In the genomic region with DNA sequence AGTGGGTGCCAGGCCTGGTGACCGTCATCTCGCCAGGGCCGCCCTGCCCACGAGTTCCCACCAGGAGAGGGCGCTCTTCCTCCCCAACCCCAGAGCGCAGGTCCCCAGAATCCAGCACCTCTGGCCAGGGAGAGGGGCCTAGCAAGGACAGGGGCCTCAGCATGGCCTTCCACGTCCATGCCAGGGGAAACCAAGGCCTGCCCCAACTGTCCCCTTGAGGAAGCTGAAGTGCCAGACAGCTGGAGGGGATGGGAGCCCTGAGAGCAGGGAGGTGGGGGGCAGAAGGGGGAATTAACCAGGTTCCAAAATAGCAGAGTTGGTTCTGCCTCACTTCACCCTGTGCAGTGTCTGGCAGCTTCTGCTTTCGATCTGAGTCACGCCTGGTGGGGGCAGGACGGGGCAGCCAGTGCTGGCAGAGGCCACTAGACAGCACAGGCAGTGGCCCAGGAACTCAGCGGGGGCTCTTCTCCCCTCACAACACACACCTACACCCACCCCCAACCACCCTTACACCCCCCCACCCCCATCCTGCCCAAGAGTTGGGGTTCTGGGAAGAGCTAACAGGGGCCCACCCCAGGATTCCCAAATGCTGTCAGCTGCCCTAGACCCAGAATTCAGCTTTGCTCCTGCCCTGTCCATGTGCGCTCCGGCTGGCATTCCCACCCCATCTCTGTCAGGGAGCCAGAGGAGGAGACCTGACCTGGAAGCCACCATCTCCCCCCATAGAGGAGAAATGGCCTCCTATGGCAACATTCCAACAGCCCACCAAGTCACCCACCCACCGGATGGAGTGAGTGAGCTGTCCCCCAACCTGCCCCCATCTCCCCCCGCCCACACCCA, we compare ENCODE assay signal across 8 cellular contexts.
A peak's percentile ranks its signal among the peaks of the same experiment; 100 is the strongest.
DNase-seq lines count a peak whose midpoint lies in the region; ATAC-seq and TF ChIP-seq lines count a peak whose summit lies in the region.

No MANE protein-coding gene starts in this region.

- H3K27ac ChIP-seq in brain microvascular endothelial cell, result no peak overlapping the region

- in situ Hi-C loops in brain microvascular endothelial cell (cut with HindIII; ENCODE audit: low pct_ligation_motif_present, low sequenced_read_pairs), result no loop called here

- DNase-seq in GM10248 (ENCODE audit: extremely low spot score) (peak; percentile 92), HuH-7 (ENCODE audit: low spot score) (peak; percentile 88), T-helper 9 cell (peak; percentile 29), brain microvascular endothelial cell (peak; percentile 56), islet precursor cell (peak; percentile 80), SW480 (ENCODE audit: low spot score) (no peak)
- peak; percentile 77 to 78 for DNase-seq in stimulated activated CD4-positive, alpha-beta T cell treated with anti-CD3 and anti-CD28 coated beads, Interleukin-2, amount 100 ng/mL, for 24 hours

- POLR2A ChIA-PET in GM10248 (lab: Yijun Ruan, JAX), result interaction anchor here (0.6 to 5.5 kb wide), 10 partner anchors 9 to 1566 kb away, joined by 3 to 39 read pairs (median 4); a partner anchor contains a TSS

- no peak overlapping the region for H3K4me3 ChIP-seq in brain microvascular endothelial cell (ENCODE audit: low read depth, low read length)

- ATAC-seq in GM21528 (IDR thresholded peaks at IDR 0.05; ENCODE audit: low FRiP score, unreplicated experiment), result peak; percentile 64

- H3K27me3 ChIP-seq in brain microvascular endothelial cell (replicated peaks), result no peaks in the 10 kb centered on the region

- H3K36me3 ChIP-seq in brain microvascular endothelial cell (replicated peaks), result no peaks in the 10 kb centered on the region

- TF ChIP-seq CTCF in GM10248 (IDR thresholded peaks at IDR 0.05; ENCODE audit: control extremely low read depth, extremely low read depth, low read depth, missing control alignments) (peak; percentile 90), brain microvascular endothelial cell (IDR thresholded peaks at IDR 0.05; ENCODE audit: low read depth, low read length, missing control alignments) (peak; percentile 80)

- CTCF ChIA-PET in GM10248 (lab: Yijun Ruan, JAX), result interaction anchor here (0.6 to 12.2 kb wide), 18 partner anchors 11 to 385 kb away, joined by 3 to 264 read pairs (median 6); a partner anchor contains a TSS
